In the genomic region with DNA sequence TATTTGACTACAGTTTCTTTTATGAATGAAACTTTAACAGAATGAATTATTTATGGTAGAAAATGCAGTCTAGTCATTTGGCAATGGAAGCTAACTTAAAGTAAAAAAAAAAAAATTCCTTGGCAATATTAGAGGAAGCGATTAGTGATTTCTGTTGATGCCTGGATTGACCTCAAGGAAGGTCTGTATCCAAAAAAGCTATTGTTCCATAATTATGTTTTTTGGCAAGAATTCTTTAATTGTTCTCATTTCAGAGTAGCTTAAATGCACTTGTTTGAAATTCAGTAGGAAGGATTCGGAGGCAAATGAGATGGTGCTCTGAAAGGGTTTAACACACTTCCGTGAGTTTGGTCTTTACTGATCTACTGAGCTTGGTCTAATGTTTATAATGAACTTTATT, we compare ENCODE assay signal across 1 cellular context.
TF ChIP-seq lines count a peak whose summit lies in the region.

No MANE protein-coding gene starts in this region.

TF ChIP-seq in HepG2, 621 proteins besides CTCF, POLR2A, EP300 and RAD21 (continued from another document):
- no peak for TF ChIP-seq SNAPC4 (CRISPR knock-in tag; IDR thresholded peaks at IDR 0.05)
- no peak for TF ChIP-seq ZNF33B (CRISPR knock-in tag; IDR thresholded peaks at IDR 0.05)
- TF ChIP-seq ZNF577 (CRISPR knock-in tag; IDR thresholded peaks at IDR 0.05; ENCODE audit: borderline replicate concordance, low read depth) = no peak
- no peak for TF ChIP-seq ZNF558 (CRISPR knock-in tag; IDR thresholded peaks at IDR 0.05; ENCODE audit: borderline replicate concordance)
- no peak for TF ChIP-seq ERF (CRISPR knock-in tag; IDR thresholded peaks at IDR 0.05)
- TF ChIP-seq RAD51 (IDR thresholded peaks at IDR 0.05; ENCODE audit: borderline replicate concordance) = no peak
- TF ChIP-seq MTF2 (CRISPR knock-in tag; IDR thresholded peaks at IDR 0.05; ENCODE audit: borderline replicate concordance) = no peak
- TF ChIP-seq MED8 (CRISPR knock-in tag; IDR thresholded peaks at IDR 0.05; ENCODE audit: insufficient replicate concordance) = no peak
- TF ChIP-seq RARA (CRISPR knock-in tag; IDR thresholded peaks at IDR 0.05) = no peak
- no peak for TF ChIP-seq NFYC (CRISPR knock-in tag; IDR thresholded peaks at IDR 0.05)
- TF ChIP-seq IRF2 (CRISPR knock-in tag; IDR thresholded peaks at IDR 0.05) = no peak
- TF ChIP-seq, protein P1, sequence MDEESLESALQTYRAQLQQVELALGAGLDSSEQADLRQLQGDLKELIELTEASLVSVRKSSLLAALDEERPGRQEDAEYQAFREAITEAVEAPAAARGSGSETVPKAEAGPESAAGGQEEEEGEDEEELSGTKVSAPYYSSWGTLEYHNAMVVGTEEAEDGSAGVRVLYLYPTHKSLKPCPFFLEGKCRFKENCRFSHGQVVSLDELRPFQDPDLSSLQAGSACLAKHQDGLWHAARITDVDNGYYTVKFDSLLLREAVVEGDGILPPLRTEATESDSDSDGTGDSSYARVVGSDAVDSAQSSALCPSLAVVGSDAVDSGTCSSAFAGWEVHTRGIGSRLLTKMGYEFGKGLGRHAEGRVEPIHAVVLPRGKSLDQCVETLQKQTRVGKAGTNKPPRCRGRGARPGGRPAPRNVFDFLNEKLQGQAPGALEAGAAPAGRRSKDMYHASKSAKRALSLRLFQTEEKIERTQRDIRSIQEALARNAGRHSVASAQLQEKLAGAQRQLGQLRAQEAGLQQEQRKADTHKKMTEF (CRISPR knock-in tag; IDR thresholded peaks at IDR 0.05) = no peak
- TF ChIP-seq KLF15 (CRISPR knock-in tag; IDR thresholded peaks at IDR 0.05; ENCODE audit: borderline replicate concordance) = no peak
- TF ChIP-seq ZNF207 (IDR thresholded peaks at IDR 0.05; ENCODE audit: borderline replicate concordance) = no peak
- TF ChIP-seq ZNF431 (CRISPR knock-in tag; IDR thresholded peaks at IDR 0.05; ENCODE audit: borderline replicate concordance, low read depth) = no peak
TF ChIP-seq in HepG2: peak in this region for 0.
